In the genomic region with DNA sequence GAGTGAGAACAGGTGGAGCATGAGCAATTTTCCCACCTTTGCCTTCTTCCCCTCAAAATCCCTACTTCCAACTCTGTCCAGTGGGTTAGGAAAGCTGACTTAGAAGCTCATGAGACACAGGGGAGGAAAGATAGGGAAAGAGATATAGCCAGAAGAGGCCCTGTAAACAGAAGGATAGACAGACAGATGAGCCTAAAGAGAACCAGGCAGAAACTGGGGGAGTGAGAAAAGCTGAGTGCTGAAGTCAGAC, we compare ENCODE assay signal across 8 cellular contexts. TPM values are rescaled to one million over a fixed set of nuclear protein-coding genes. Genes with fewer than 3 reads are reported as not detected.
DNase-seq lines count a peak whose midpoint lies in the region; ATAC-seq and TF ChIP-seq lines count a peak whose summit lies in the region.
"Had no signal": no experiment of that assay in that cellular context is flagged by ENCODE, and none has a peak within 500 bp of the region (broad histone marks: within the 10 kb centered on the region; RNA-seq: fewer than 3 reads in every experiment).

No MANE protein-coding gene starts in this region.

- intact Hi-C loops in esophagus muscularis mucosa (cut with DNase I) = no loop called here

- H3K27ac ChIP-seq in esophagus muscularis mucosa (replicated peaks in 1 of 4) = peak overlapping the region; percentile 74 to 89 (median 79)

- H3K9me3 ChIP-seq in esophagus muscularis mucosa = no peaks in the 10 kb centered on the region

- peaks cover 0 to 18% (median 0%) of the 10 kb centered on the region in 4 donors for H3K27me3 ChIP-seq in esophagus muscularis mucosa

- no peak for ATAC-seq in HG02623 (IDR thresholded peaks at IDR 0.05; ENCODE audit: unreplicated experiment)
- ATAC-seq in HG02798 (IDR thresholded peaks at IDR 0.05; ENCODE audit: poor library complexity, unreplicated experiment) = no peak

- TF ChIP-seq EP300 in esophagus muscularis mucosa (IDR thresholded peaks at IDR 0.05) = no peak

- no peak for TF ChIP-seq POLR2A in esophagus muscularis mucosa (IDR thresholded peaks at IDR 0.05; ENCODE audit: low read depth)

- TF ChIP-seq CTCF in esophagus muscularis mucosa (IDR thresholded peaks at IDR 0.05) = no peak

- DNase-seq in NCI-H69 (lab: John Stamatoyannopoulos, UW) = peak; percentile 35
- DNase-seq in esophagus muscularis mucosa (ENCODE audit: extremely low spot score) = no peak
- no peak for DNase-seq in skeletal muscle cell (ENCODE audit: low read depth)
- DNase-seq in OCI-M1 (lab: John Stamatoyannopoulos, UW) = no peak
- DNase-seq: activated CD4-positive, alpha-beta T cell treated with anti-CD3 and anti-CD28 coated beads for 48 hours; NCI-H524 treated with DMSO at 0.1 percent for 48 hours had no signal

- H3K36me3 ChIP-seq in esophagus muscularis mucosa = peaks cover 0 to 12% (median 5%) of the 10 kb centered on the region in 4 donors

- H3K4me3 ChIP-seq in esophagus muscularis mucosa (no peak overlapping the region), skeletal muscle cell (ENCODE audit: low read depth, low read length) (peak overlapping the region; percentile 15)

- H3K4me1 ChIP-seq in esophagus muscularis mucosa = peaks cover 49 to 69% (median 59%) of the 10 kb centered on the region in 4 donors

RNA-seq across cellular contexts. Expression of gene AJUBA, which starts 5.0 kb away (rescaled TPM):
- 10 to 100 TPM in 3 of 4 donors, 1 to 10 TPM in 1; 7.0 to 32.5 (median 17.9) TPM for total RNA-seq in esophagus muscularis mucosa

RNA-seq across cellular contexts. Expression of gene HAUS4, which starts 20.5 kb away (rescaled TPM):
- 10 to 100 TPM; 31.7 to 46.8 (median 39.1) TPM for total RNA-seq in esophagus muscularis mucosa

RNA-seq across cellular contexts. Expression of gene C14orf93, which starts 32.6 kb away (rescaled TPM):
- total RNA-seq in esophagus muscularis mucosa = 10 to 100 TPM in 2 of 4 donors, 1 to 10 TPM in 2; 4.6 to 11.2 (median 9.9) TPM

RNA-seq across cellular contexts. Expression of gene PRMT5, which starts 48.2 kb away (rescaled TPM):
- 10 to 100 TPM; 35.5 to 51.0 (median 44.8) TPM for total RNA-seq in esophagus muscularis mucosa

RNA-seq across cellular contexts. Expression of gene PSMB5, which starts 57.3 kb away (rescaled TPM):
- 100 to 1,000 TPM; 135 to 155 (median 145) TPM for total RNA-seq in esophagus muscularis mucosa
